22 cellular contexts compared by ENCODE assay signal in the genomic region with DNA sequence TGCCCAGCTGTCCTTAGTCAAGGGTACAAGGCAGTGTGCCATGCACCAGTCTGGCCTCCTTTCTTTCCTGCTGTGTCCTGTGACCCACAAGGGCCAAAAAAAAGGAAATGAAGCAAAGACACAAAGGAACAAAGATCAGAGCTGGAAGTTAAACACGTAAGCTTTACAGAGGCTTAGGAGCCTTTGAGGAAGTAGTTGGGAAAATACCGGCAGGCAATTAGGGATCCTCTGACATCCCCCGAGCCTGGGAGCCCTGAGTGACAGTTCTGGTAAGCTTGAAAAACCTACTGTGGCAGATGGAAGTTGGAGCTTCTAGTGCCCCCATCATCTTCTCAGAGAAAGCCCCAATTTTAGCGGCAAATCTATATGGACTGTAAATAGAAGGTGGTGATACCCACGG.
DNase-seq lines count a peak whose midpoint lies in the region; TF ChIP-seq lines count a peak whose summit lies in the region.
"Had no signal": no experiment of that assay in that cellular context is flagged by ENCODE, and none has a peak within 500 bp of the region (broad histone marks: within the 10 kb centered on the region; RNA-seq: fewer than 3 reads in every experiment).

No MANE protein-coding gene starts in this region.

- in situ Hi-C loops in transverse colon (cut with MboI; ENCODE audit: low pct_ligation_motif_present in 1 of 4, low pct_unique_long_range_greater_than_20kb in 1 of 4, low sequenced_read_pairs in 3 of 4): no loop called here

- H3K4me3 ChIP-seq in hepatocyte (no peak overlapping the region), transverse colon (no peak overlapping the region)
- H3K4me3 ChIP-seq: heart right ventricle, lung, PC-9, SJSA1, tibial artery had no signal

- no peaks in the 10 kb centered on the region for H3K27me3 ChIP-seq in hepatocyte
- H3K27me3 ChIP-seq in transverse colon: no peaks in the 10 kb centered on the region
- H3K27me3 ChIP-seq: BE2C, brain microvascular endothelial cell, heart right ventricle, SJSA1, tibial artery had no signal

- H3K36me3 ChIP-seq in hepatocyte (replicated peaks; ENCODE audit: insufficient read depth, low read depth) (no peaks in the 10 kb centered on the region), transverse colon (no peaks in the 10 kb centered on the region)
- H3K36me3 ChIP-seq: BE2C, brain microvascular endothelial cell, heart right ventricle, SJSA1, tibial artery had no signal

- H3K4me1 ChIP-seq in hepatocyte (ENCODE audit: insufficient read depth): peaks cover 30% of the 10 kb centered on the region
- H3K4me1 ChIP-seq in transverse colon: peaks cover 14 to 68% (median 39%) of the 10 kb centered on the region in 4 donors

- H3K4me2 ChIP-seq in hepatocyte: no peak overlapping the region

- H3K27me3 Mint-ChIP-seq in activated T-cell treated with anti-CD3 and anti-CD28 coated beads, Interleukin-2, amount 50 U/mL, for 24 hours: peaks cover 9% of the 10 kb centered on the region
- peaks cover 2% of the 10 kb centered on the region for H3K27me3 Mint-ChIP-seq in activated T-helper 1 cell treated with anti-CD3 and anti-CD28 coated beads, Interleukin-12 subunit alpha, Interleukin-12 subunit beta, Interleukin-2, Interleukin-4 antibody, amounts not matched to agents 30 ng/mL and 10 ng/mL and 1 ng/mL, durations not matched to agents 14 hours and 24 hours and 36 hours (ENCODE audit: insufficient read depth)
- H3K27me3 Mint-ChIP-seq: naive B cell had no signal

- peaks cover 27% of the 10 kb centered on the region for H3K4me1 Mint-ChIP-seq in activated T-cell treated with anti-CD3 and anti-CD28 coated beads, Interleukin-2, amount 50 U/mL, for 24 hours (ENCODE audit: low read depth)
- H3K4me1 Mint-ChIP-seq in activated T-helper 1 cell treated with anti-CD3 and anti-CD28 coated beads, Interleukin-12 subunit alpha, Interleukin-12 subunit beta, Interleukin-2, Interleukin-4 antibody, amounts not matched to agents 30 ng/mL and 10 ng/mL and 1 ng/mL, durations not matched to agents 14 hours and 24 hours and 36 hours (ENCODE audit: low read depth): peaks cover 65% of the 10 kb centered on the region

- H3K9me3 ChIP-seq in hepatocyte (ENCODE audit: low read depth) (no peaks in the 10 kb centered on the region), transverse colon (no peaks in the 10 kb centered on the region)
- H3K9me3 ChIP-seq: BE2C, heart right ventricle, SJSA1, tibial artery had no signal

- H3K9me3 Mint-ChIP-seq in activated T-cell treated with anti-CD3 and anti-CD28 coated beads, Interleukin-2, amount 50 U/mL, for 24 hours: no peaks in the 10 kb centered on the region
- H3K9me3 Mint-ChIP-seq in activated T-helper 1 cell treated with anti-CD3 and anti-CD28 coated beads, Interleukin-12 subunit alpha, Interleukin-12 subunit beta, Interleukin-2, Interleukin-4 antibody, amounts not matched to agents 30 ng/mL and 10 ng/mL and 1 ng/mL, durations not matched to agents 14 hours and 24 hours and 36 hours: no peaks in the 10 kb centered on the region
- H3K9me3 Mint-ChIP-seq: activated T-helper 2 cell treated with anti-CD3 and anti-CD28 coated beads, Interferon-gamma antibody, Interleukin-2, Interleukin-4, amounts not matched to agents 10 μg/mL and 5 μg/mL and 100 μg/mL, durations not matched to agents 14 hours and 24 hours and 36 hours; naive B cell; T-helper 2 cell treated with Interferon-gamma antibody and Interleukin-4, amounts not matched to agents 5 μg/mL and 100 μg/mL, for 36 hours had no signal

- WGBS in hepatocyte (ENCODE audit: low lambda C conversion rate, missing lambda C conversion rate): 53% methylated on average over 5 of the region's 5 CpGs
- WGBS in transverse colon (ENCODE audit: low coverage in 1 of 2), 2 donors: 31% methylated on average over 5 of the region's 5 CpGs

- DNase-seq in NCI-H510A (lab: John Stamatoyannopoulos, UW) (peak; percentile 31), NCI-H510A treated with DMSO at 0.1 percent for 48 hours (lab: John Stamatoyannopoulos, UW) (no peak), NCI-H82 treated with DMSO at 0.1 percent for 48 hours (lab: John Stamatoyannopoulos, UW; ENCODE audit: unreplicated experiment) (peak; percentile 12), hepatocyte (ENCODE audit: low spot score) (no peak), transverse colon (peak; percentile 43), HuH-7.5 (ENCODE audit: low spot score) (no peak)
- DNase-seq in activated T-cell treated with anti-CD3 and anti-CD28 coated beads, Interleukin-2, amount 50 U/mL, for 24 hours: no peak
- DNase-seq in activated T-helper 1 cell treated with anti-CD3 and anti-CD28 coated beads, Interleukin-12 subunit alpha, Interleukin-12 subunit beta, Interleukin-2, Interleukin-4 antibody, amounts not matched to agents 30 ng/mL and 10 ng/mL and 1 ng/mL, durations not matched to agents 14 hours and 24 hours and 36 hours (ENCODE audit: low spot score): no peak
- DNase-seq: BE2C; brain microvascular endothelial cell; Calu3; cortex of kidney; heart right ventricle; naive B cell; NCI-H1436 treated with DMSO at 0.1 percent for 48 hours; PC-9; stimulated activated naive CD4-positive, alpha-beta T cell treated with Interleukin-2 at 50 U/mL for 16 hours; tibial artery had no signal

- peaks cover 64% of the 10 kb centered on the region for H3K79me2 ChIP-seq in hepatocyte

- H3K9me2 ChIP-seq in hepatocyte (replicated peaks; ENCODE audit: insufficient read depth): no peaks in the 10 kb centered on the region

- TF ChIP-seq POLR2A in transverse colon (IDR thresholded peaks at IDR 0.05): no peak

- peaks cover 1% of the 10 kb centered on the region for H4K20me1 ChIP-seq in hepatocyte (ENCODE audit: insufficient read depth, poor library complexity, severe bottlenecking)

- H3K27ac ChIP-seq in hepatocyte: peak overlapping the region; percentile 24
- H3K27ac ChIP-seq in transverse colon: peak overlapping the region; percentile 36 to 39 (median 38)
- H3K27ac ChIP-seq: brain microvascular endothelial cell, heart right ventricle, SJSA1, tibial artery had no signal

- TF ChIP-seq EP300 in transverse colon (IDR thresholded peaks at IDR 0.05; ENCODE audit: low read depth): no peak

- no peaks in the 10 kb centered on the region for H3K36me3 Mint-ChIP-seq in activated T-cell treated with anti-CD3 and anti-CD28 coated beads, Interleukin-2, amount 50 U/mL, for 24 hours (ENCODE audit: low read depth)
- no peaks in the 10 kb centered on the region for H3K36me3 Mint-ChIP-seq in activated T-helper 1 cell treated with anti-CD3 and anti-CD28 coated beads, Interleukin-12 subunit alpha, Interleukin-12 subunit beta, Interleukin-2, Interleukin-4 antibody, amounts not matched to agents 30 ng/mL and 10 ng/mL and 1 ng/mL, durations not matched to agents 14 hours and 24 hours and 36 hours (ENCODE audit: low read depth)
- H3K36me3 Mint-ChIP-seq: naive B cell had no signal

- intact Hi-C loops in transverse colon (cut with DNase I; ENCODE audit: low total_unique reads): no loop called here
- intact Hi-C loops in activated T-helper 1 cell treated with anti-CD3 and anti-CD28 coated beads, Interleukin-12 subunit alpha, Interleukin-12 subunit beta, Interleukin-2, Interleukin-4 antibody, amounts not matched to agents 30 ng/mL and 10 ng/mL and 1 ng/mL, durations not matched to agents 14 hours and 24 hours and 36 hours (cut with micrococcal nuclease): no loop called here

- no peak overlapping the region for H3K27ac Mint-ChIP-seq in activated T-cell treated with anti-CD3 and anti-CD28 coated beads, Interleukin-2, amount 50 U/mL, for 24 hours
- no peak overlapping the region for H3K27ac Mint-ChIP-seq in activated T-helper 1 cell treated with anti-CD3 and anti-CD28 coated beads, Interleukin-12 subunit alpha, Interleukin-12 subunit beta, Interleukin-2, Interleukin-4 antibody, amounts not matched to agents 30 ng/mL and 10 ng/mL and 1 ng/mL, durations not matched to agents 14 hours and 24 hours and 36 hours
- H3K27ac Mint-ChIP-seq: activated T-helper 2 cell treated with anti-CD3 and anti-CD28 coated beads, Interferon-gamma antibody, Interleukin-2, Interleukin-4, amounts not matched to agents 10 μg/mL and 5 μg/mL and 100 μg/mL, durations not matched to agents 14 hours and 24 hours and 36 hours; naive B cell; T-helper 2 cell treated with Interferon-gamma antibody and Interleukin-4, amounts not matched to agents 5 μg/mL and 100 μg/mL, for 36 hours had no signal

- H3K4me3 Mint-ChIP-seq in activated T-cell treated with anti-CD3 and anti-CD28 coated beads, Interleukin-2, amount 50 U/mL, for 24 hours: no peak overlapping the region
- no peak overlapping the region for H3K4me3 Mint-ChIP-seq in activated T-helper 1 cell treated with anti-CD3 and anti-CD28 coated beads, Interleukin-12 subunit alpha, Interleukin-12 subunit beta, Interleukin-2, Interleukin-4 antibody, amounts not matched to agents 30 ng/mL and 10 ng/mL and 1 ng/mL, durations not matched to agents 14 hours and 24 hours and 36 hours
- H3K4me3 Mint-ChIP-seq: naive B cell; T-helper 2 cell treated with Interferon-gamma antibody and Interleukin-4, amounts not matched to agents 5 μg/mL and 100 μg/mL, for 36 hours had no signal

- TF ChIP-seq CTCF in hepatocyte (IDR thresholded peaks at IDR 0.05; ENCODE audit: poor library complexity): no peak
- no peak for TF ChIP-seq CTCF in transverse colon (IDR thresholded peaks at IDR 0.05)

- no peak overlapping the region for H2AFZ ChIP-seq in hepatocyte
- H2AFZ ChIP-seq: PC-9 had no signal

Comparison
In these comparisons a context has a peak if more than half of its experiments do, and no peak if none do; other contexts are left out.
1. DNase-seq: peak in NCI-H510A (single experiment), NCI-H82 treated with DMSO at 0.1 percent for 48 hours (single experiment) and transverse colon (single experiment); none in NCI-H510A treated with DMSO at 0.1 percent for 48 hours (single experiment), hepatocyte (single experiment), HuH-7.5 (single experiment), activated T-cell treated with anti-CD3 and anti-CD28 coated beads, Interleukin-2, amount 50 U/mL, for 24 hours (single experiment) and activated T-helper 1 cell treated with anti-CD3 and anti-CD28 coated beads, Interleukin-12 subunit alpha, Interleukin-12 subunit beta, Interleukin-2, Interleukin-4 antibody, amounts not matched to agents 30 ng/mL and 10 ng/mL and 1 ng/mL, durations not matched to agents 14 hours and 24 hours and 36 hours (single experiment).